Comparison of ENCODE assay signal across 20 cellular contexts in the genomic region with DNA sequence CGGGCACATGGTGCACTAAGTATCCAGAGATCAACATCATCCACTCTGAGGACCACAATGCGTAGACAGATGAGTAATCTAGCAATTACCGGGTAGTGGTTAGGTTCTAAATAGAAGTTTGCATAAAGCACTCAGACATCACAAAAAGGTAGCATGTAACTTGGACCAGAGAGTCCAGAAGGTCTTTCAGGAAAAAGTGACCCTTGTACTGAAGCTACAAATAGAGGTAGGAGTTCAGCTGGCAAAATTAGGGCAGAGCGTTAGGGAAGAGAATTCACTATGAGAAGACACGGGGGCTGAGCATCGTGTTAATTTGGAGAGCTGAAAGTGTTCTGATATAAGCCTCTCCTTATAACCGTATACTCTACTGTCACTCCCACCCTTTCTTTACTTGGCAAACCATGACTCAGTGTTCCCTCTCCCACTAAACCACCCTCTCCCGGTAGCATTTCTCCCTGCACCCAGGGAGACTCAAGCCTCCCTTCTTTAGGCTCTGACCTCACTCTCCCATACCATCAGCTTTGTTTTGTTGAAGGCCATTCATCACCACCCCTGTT.
A peak's percentile ranks its signal among the peaks of the same experiment; 100 is the strongest.
DNase-seq lines count a peak whose midpoint lies in the region; ATAC-seq and TF ChIP-seq lines count a peak whose summit lies in the region.
"Had no signal": no experiment of that assay in that cellular context is flagged by ENCODE, and none has a peak within 500 bp of the region (broad histone marks: within the 10 kb centered on the region; RNA-seq: fewer than 3 reads in every experiment).

No MANE protein-coding gene starts in this region.

- peaks cover 8% of the 10 kb centered on the region for H3K4me1 Mint-ChIP-seq in endodermal cell

- ATAC-seq in HG02870 (IDR thresholded peaks at IDR 0.05; ENCODE audit: unreplicated experiment) (peak; percentile 39), foreskin keratinocyte (peak; percentile 28), GM18867 (IDR thresholded peaks at IDR 0.05; ENCODE audit: unreplicated experiment) (no peak)
- ATAC-seq: A549 had no signal

- no peaks in the 10 kb centered on the region for H3K9me3 ChIP-seq in endodermal cell (ENCODE audit: control insufficient read depth, low read length)
- H3K9me3 ChIP-seq: A549, MG63, Peyer's patch had no signal

- WGBS in endodermal cell (ENCODE audit: insufficient coverage in 1 of 2, insufficient read length in 1 of 2), 2 experiments, result 91 to 92% methylated on average over 4 to 8 of the region's 8 CpGs

- TF ChIP-seq CTCF in foreskin keratinocyte (conservative IDR thresholded peaks at IDR 0.05) (no peak), endodermal cell (conservative IDR thresholded peaks at IDR 0.05) (no peak)

- peak overlapping the region; percentile 57 for H3K27ac ChIP-seq in angular gyrus (ENCODE audit: low read depth, low read length)
- no peak overlapping the region for H3K27ac ChIP-seq in foreskin keratinocyte
- no peak overlapping the region for H3K27ac ChIP-seq in endodermal cell (ENCODE audit: low read depth, low read length)
- H3K27ac ChIP-seq: A549, Peyer's patch had no signal

- H3K4me3 ChIP-seq in endodermal cell (ENCODE audit: low read length), result no peak overlapping the region
- H3K4me3 ChIP-seq: A549, MG63, Peyer's patch had no signal

- H3K27me3 ChIP-seq in foreskin keratinocyte (no peaks in the 10 kb centered on the region), endodermal cell (ENCODE audit: control insufficient read depth, insufficient read depth, low read length, poor library complexity, severe bottlenecking) (no peaks in the 10 kb centered on the region)
- H3K27me3 ChIP-seq: MG63, Peyer's patch had no signal

- H3K9me3 Mint-ChIP-seq in endodermal cell, result no peaks in the 10 kb centered on the region
- H3K9me3 Mint-ChIP-seq: CD4-positive, alpha-beta T cell; H9 had no signal

- H3K4me3 Mint-ChIP-seq in endodermal cell, result no peak overlapping the region
- H3K4me3 Mint-ChIP-seq: CD4-positive, alpha-beta T cell; H9 had no signal

- peaks cover 4% of the 10 kb centered on the region for H3K27me3 Mint-ChIP-seq in endodermal cell (ENCODE audit: insufficient read depth)
- H3K27me3 Mint-ChIP-seq: CD4-positive, alpha-beta T cell had no signal

- no peaks in the 10 kb centered on the region for H3K36me3 ChIP-seq in endodermal cell (ENCODE audit: control insufficient read depth, insufficient read depth, low read length)
- H3K36me3 ChIP-seq: MG63, Peyer's patch had no signal

- H3K4me1 ChIP-seq in foreskin keratinocyte, result no peaks in the 10 kb centered on the region
- no peaks in the 10 kb centered on the region for H3K4me1 ChIP-seq in endodermal cell (ENCODE audit: control insufficient read depth, insufficient read depth, low read length)
- H3K4me1 ChIP-seq: A549, Peyer's patch had no signal

- H3K9ac ChIP-seq in endodermal cell (ENCODE audit: extremely low read depth, low read length, poor library complexity, severe bottlenecking), result no peak overlapping the region

- no peak for DNase-seq in foreskin keratinocyte
- DNase-seq in superior temporal gyrus (ENCODE audit: extremely low spot score), result peak; percentile 52
- DNase-seq in kidney glomerular epithelial cell (lab: John Stamatoyannopoulos, UW), result no peak
- DNase-seq in endodermal cell, result no peak
- DNase-seq: CD4-positive, alpha-beta T cell; DMS153; H9; Kasumi-1; MG63; NCI-H1048; NCI-H1436; NCI-H1930; NCI-H2171; NCI-H69; Peyer's patch; Right ventricle myocardium superior had no signal

- H3K27ac Mint-ChIP-seq in endodermal cell, result no peak overlapping the region
- H3K27ac Mint-ChIP-seq: CD4-positive, alpha-beta T cell had no signal

- H3K36me3 Mint-ChIP-seq in endodermal cell (ENCODE audit: low read depth), result no peaks in the 10 kb centered on the region
